In the genomic region with DNA sequence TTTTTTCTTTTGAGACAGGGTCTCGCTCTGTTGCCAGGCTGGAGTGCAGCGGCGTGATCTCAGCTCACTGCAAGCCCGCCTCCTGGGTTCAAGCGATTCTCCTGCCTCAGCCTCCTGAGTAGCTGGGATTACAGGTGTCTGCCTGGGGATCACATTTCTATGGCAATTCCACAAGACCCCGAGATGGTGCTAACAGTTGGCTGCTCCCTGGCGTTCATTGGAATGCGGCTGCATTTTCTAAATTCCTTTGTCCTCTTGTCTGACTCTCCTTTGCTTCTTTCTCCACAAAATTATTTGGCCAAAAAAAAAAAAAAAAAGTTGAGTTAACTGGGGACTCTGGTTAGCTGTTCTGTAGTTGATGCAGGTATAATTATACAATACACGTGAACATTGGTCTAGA, we compare ENCODE assay signal across 21 cellular contexts.
DNase-seq lines count a peak whose midpoint lies in the region; ATAC-seq, FAIRE-seq and TF ChIP-seq lines count a peak whose summit lies in the region.
"Had no signal": no experiment of that assay in that cellular context is flagged by ENCODE, and none has a peak within 500 bp of the region (broad histone marks: within the 10 kb centered on the region; RNA-seq: fewer than 3 reads in every experiment).

No MANE protein-coding gene starts in this region.

- H3K9ac ChIP-seq in IMR-90 (ENCODE audit: low read depth, low read length): no peak overlapping the region
- H3K9ac ChIP-seq in H1 (replicated peaks in 1 of 4; ENCODE audit: extremely low read depth in 1 of 4, low read depth in 3 of 4, low read length in 3 of 4): no peak overlapping the region

- no peaks in the 10 kb centered on the region for H3K23me2 ChIP-seq in H1 (ENCODE audit: low read depth, low read length)

- DNase-seq in Caki2 (ENCODE audit: low read depth) (peak; percentile 16), IMR-90 (no peak), H1 (ENCODE audit: low read depth in 1 of 2, low spot score in 2 of 2) (peak in 1 of 2 experiments; percentile 54), nephron progenitor cell (peak; percentile 44), MCF 10A (ENCODE audit: unreplicated experiment) (no peak), hypothalamus (lab: John Stamatoyannopoulos, UW) (no peak)
- DNase-seq in activated CD4-positive, alpha-beta T cell treated with anti-CD3 and anti-CD28 coated beads for 4 hours: no peak
- no peak for DNase-seq in effector CD8-positive, alpha-beta T cell (lab: John Stamatoyannopoulos, UW)
- DNase-seq: activated B cell treated with CpG ODN at 0.5 μM for 24 hours; activated effector memory CD4-positive, alpha-beta T cell treated with Interleukin-2 at 50 U/mL for 16 hours; AML-193; amniotic stem cell; gastrocnemius medialis; NCI-H146; SHP77; sigmoid colon; T-helper 2 cell had no signal

- CTCF ChIA-PET in IMR-90 (lab: Yijun Ruan, JAX): interaction anchor here (0.9 kb wide), 1 partner anchor 12 kb away, joined by 3 read pairs; no protein-coding TSS in a partner anchor
- CTCF ChIA-PET in H1 (lab: Charles Lee; ENCODE audit: partially characterized antibody): interaction anchor here (0.6 to 1.5 kb wide), 9 partner anchors 8 to 1603 kb away, joined by 3 to 4 read pairs (median 3); no protein-coding TSS in a partner anchor
- CTCF ChIA-PET in MCF 10A (lab: Yijun Ruan, JAX): no interaction called here

- H3K56ac ChIP-seq in IMR-90 (ENCODE audit: extremely low read depth, insufficient read depth, low read length) (no peak overlapping the region), H1 (replicated peaks; ENCODE audit: insufficient read length, low read depth, low read length) (no peak overlapping the region)

- H3K9me3 ChIP-seq in IMR-90 (ENCODE audit: control insufficient read depth, insufficient read depth, low read length): no peaks in the 10 kb centered on the region
- H3K9me3 ChIP-seq in H1 (ENCODE audit: insufficient read depth in 2 of 2, low read depth in 1 of 2, low read length in 1 of 2): no peaks in the 10 kb centered on the region
- H3K9me3 ChIP-seq: gastrocnemius medialis, neutrophil, sigmoid colon had no signal

- H2BK20ac ChIP-seq in IMR-90 (ENCODE audit: low read depth, low read length) (no peak overlapping the region), H1 (ENCODE audit: low read length) (peak overlapping the region; percentile 98; the same call in 1 of the 2 replicates)

- WGBS in IMR-90 (ENCODE audit: extremely low coverage in 2 of 2, insufficient read length in 1 of 2), 2 experiments: no CpG with 5 or more reads among the region's 9 CpGs
- WGBS in H1 (ENCODE audit: extremely low coverage in 1 of 2, insufficient coverage in 1 of 2, insufficient read length in 1 of 2, insufficient replicate concordance in 2 of 2, low coverage in 1 of 2, low lambda C conversion rate in 2 of 2, missing lambda C conversion rate in 1 of 2), 2 experiments: 30% methylated on average over 9 of the region's 9 CpGs; no CpG with 5 or more reads in 1 of the 2 experiments

- no peak overlapping the region for H3K18ac ChIP-seq in IMR-90 (ENCODE audit: low read depth, low read length)
- H3K18ac ChIP-seq in H1 (ENCODE audit: extremely low read depth, low read length): peak overlapping the region; percentile 80; the same call in 1 of the 2 replicates

- H3K4me3 Mint-ChIP-seq in nephron progenitor cell: no peak overlapping the region
- H3K4me3 Mint-ChIP-seq in MCF 10A (ENCODE audit: unreplicated experiment): no peak overlapping the region
- H3K4me3 Mint-ChIP-seq: activated B cell treated with CpG ODN at 0.5 μM for 24 hours, memory B cell had no signal

- TF ChIP-seq POLR2A in IMR-90 (IDR thresholded peaks at IDR 0.05; ENCODE audit: low read depth, low read length) (no peak), H1 (IDR thresholded peaks at IDR 0.05; ENCODE audit: control extremely low read depth in 1 of 2, low read depth in 2 of 2, low read length in 2 of 2) (no peak)

- H3K27me3 ChIP-seq in IMR-90 (ENCODE audit: control insufficient read depth, insufficient read depth, low read length) (no peaks in the 10 kb centered on the region), H1 (replicated peaks in 1 of 4; ENCODE audit: control insufficient read depth in 3 of 4, extremely low read depth in 1 of 4, insufficient read depth in 3 of 4, low read length in 3 of 4) (no peaks in the 10 kb centered on the region)
- H3K27me3 ChIP-seq: gastrocnemius medialis, sigmoid colon had no signal

- no peak overlapping the region for H3K4me2 ChIP-seq in IMR-90 (ENCODE audit: low read depth, low read length)
- peak overlapping the region; percentile 14 to 45; a peak in 2 of 4 replicates for H3K4me2 ChIP-seq in H1 (ENCODE audit: insufficient read depth in 1 of 2, low read depth in 2 of 2, low read length in 2 of 2)

- no peak overlapping the region for H3K27ac ChIP-seq in IMR-90 (ENCODE audit: insufficient read depth, low read length)
- no peak overlapping the region for H3K27ac ChIP-seq in H1 (ENCODE audit: low read depth, low read length)
- H3K27ac ChIP-seq: gastrocnemius medialis, HL-60, neutrophil, sigmoid colon had no signal

- H3K79me1 ChIP-seq in IMR-90 (ENCODE audit: low read depth in 1 of 2, low read length in 2 of 2) (no peaks in the 10 kb centered on the region), H1 (ENCODE audit: low read depth, low read length) (no peaks in the 10 kb centered on the region)

- POLR2A ChIA-PET in IMR-90 (lab: Charles Lee; ENCODE audit: unreplicated experiment): no interaction called here
- POLR2A ChIA-PET in H1 (lab: Charles Lee; ENCODE audit: partially characterized antibody): interaction anchor here (0.6 to 1.1 kb wide), 4 partner anchors 8 to 172 kb away, joined by 3 to 4 read pairs (median 4); no protein-coding TSS in a partner anchor
- POLR2A ChIA-PET in MCF 10A (lab: Yijun Ruan, JAX): interaction anchor here (0.6 to 1.2 kb wide), 3 partner anchors 26 to 78 kb away, joined by 3 to 5 read pairs (median 3); no protein-coding TSS in a partner anchor

- H3K14ac ChIP-seq in IMR-90 (replicated peaks; ENCODE audit: low read depth, low read length): no peak overlapping the region
- no peak overlapping the region for H3K14ac ChIP-seq in H1 (ENCODE audit: insufficient read length)

- no TSS peak for BruUV-seq in IMR-90 (replicated peaks; lab: Mats Ljungman, UMichigan)
- BruUV-seq in MCF 10A (replicated peaks; lab: Mats Ljungman, UMichigan): no TSS peak

- H3K36me3 ChIP-seq in IMR-90 (ENCODE audit: control insufficient read depth, insufficient read depth, low read length) (no peaks in the 10 kb centered on the region), H1 (ENCODE audit: control insufficient read depth in 2 of 4, insufficient read depth in 4 of 4, low read length in 3 of 4) (no peaks in the 10 kb centered on the region)
- H3K36me3 ChIP-seq: gastrocnemius medialis, neutrophil, sigmoid colon had no signal

- intact Hi-C loops in IMR-90 (cut with micrococcal nuclease) (loop anchor here (10.0 kb wide), 1 partner anchor 177 kb away; a partner anchor contains a TSS), MCF 10A (cut with micrococcal nuclease) (no loop called here)

- ATAC-seq in IMR-90 (ENCODE audit: low read depth): no peak
- ATAC-seq: gastrocnemius medialis had no signal

- H2BK12ac ChIP-seq in H1 (ENCODE audit: low read depth, low read length): peak overlapping the region; percentile 75; the same call in 1 of the 2 replicates

- TF ChIP-seq EP300 in H1 (IDR thresholded peaks at IDR 0.05; ENCODE audit: borderline replicate concordance in 1 of 2, low read depth in 2 of 2, low read length in 2 of 2): 0 out of 3 replicates have a peak, but pooled peaks of 1 of the 2 experiments have one; percentile 36

- TF ChIP-seq CTCF in IMR-90 (conservative IDR thresholded peaks at IDR 0.05; ENCODE audit: low read depth, low read length) (no peak), H1 (IDR thresholded peaks at IDR 0.05; ENCODE audit: control extremely low read depth in 1 of 3, insufficient read depth in 1 of 3, low read depth in 1 of 3, low read length in 3 of 3) (no peak), nephron progenitor cell (IDR thresholded peaks at IDR 0.05) (no peak), MCF 10A (IDR thresholded peaks at IDR 0.05; ENCODE audit: unreplicated experiment) (no peak)

- H3K9me1 ChIP-seq in IMR-90 (ENCODE audit: insufficient read depth, low read length): peaks cover 22% of the 10 kb centered on the region

- H4K91ac ChIP-seq in IMR-90 (ENCODE audit: insufficient read depth, low read depth, low read length) (no peak overlapping the region), H1 (replicated peaks; ENCODE audit: insufficient read length, low read length) (no peak overlapping the region)

- no peak overlapping the region for H2AK9ac ChIP-seq in IMR-90 (replicated peaks; ENCODE audit: low read depth, low read length, poor library complexity)

- no peaks in the 10 kb centered on the region for H3K79me2 ChIP-seq in H1 (ENCODE audit: control insufficient read depth in 1 of 2, insufficient read depth in 2 of 2, low read length in 2 of 2)

- TF ChIP-seq RAD21 in IMR-90 (IDR thresholded peaks at IDR 0.05; ENCODE audit: low read length) (no peak), H1 (IDR thresholded peaks at IDR 0.05 in 1 of 2, conservative IDR thresholded peaks at IDR 0.05 in 1 of 2; ENCODE audit: low read depth in 2 of 2, low read length in 2 of 2) (peak; percentile 4 to 14; a peak in 1 of 4 replicates)

- in situ Hi-C loops in Caki2 (cut with HindIII; ENCODE audit: low pct_unique_long_range_greater_than_20kb, low sequenced_read_pairs) (no loop called here), IMR-90 (cut with MboI; ENCODE audit: low sequenced_read_pairs) (no loop called here)

- H2AK5ac ChIP-seq in IMR-90 (ENCODE audit: low read depth, low read length) (no peak overlapping the region; the same call in 1 of the 2 replicates), H1 (ENCODE audit: low read depth, low read length) (no peak overlapping the region)

- H3K36me3 Mint-ChIP-seq in nephron progenitor cell (ENCODE audit: low read depth): no peaks in the 10 kb centered on the region
- no peaks in the 10 kb centered on the region for H3K36me3 Mint-ChIP-seq in MCF 10A (ENCODE audit: insufficient read depth, unreplicated experiment)

- H3K4ac ChIP-seq in IMR-90 (ENCODE audit: low read depth, low read length): no peak overlapping the region
- no peak overlapping the region for H3K4ac ChIP-seq in H1 (replicated peaks; ENCODE audit: insufficient read length, low read depth, low read length)

- H3K27ac Mint-ChIP-seq in nephron progenitor cell (no peak overlapping the region), MCF 10A (ENCODE audit: low read depth, unreplicated experiment) (no peak overlapping the region)
- H3K27ac Mint-ChIP-seq: activated B cell treated with CpG ODN at 0.5 μM for 24 hours, memory B cell had no signal

- peaks cover 22% of the 10 kb centered on the region for H3K4me1 ChIP-seq in IMR-90 (ENCODE audit: control insufficient read depth, insufficient read depth, low read length)
- peaks cover 11 to 26% (median 25%) of the 10 kb centered on the region in 4 experiments for H3K4me1 ChIP-seq in H1 (replicated peaks in 1 of 4; ENCODE audit: control insufficient read depth in 3 of 4, insufficient read depth in 4 of 4, low read length in 3 of 4)

- H4K5ac ChIP-seq in IMR-90 (ENCODE audit: low read depth, low read length) (no peak overlapping the region), H1 (ENCODE audit: insufficient read length, low read depth, low read length) (no peak overlapping the region)

- H4K8ac ChIP-seq in IMR-90 (ENCODE audit: low read depth in 2 of 2, low read length in 2 of 2) (no peak overlapping the region), H1 (ENCODE audit: extremely low read depth, insufficient read depth, low read length) (no peak overlapping the region; the same call in 1 of the 2 replicates)

- FAIRE-seq in H1 (lab: Jason Lieb, UNC): peak; percentile 24
- FAIRE-seq: colon had no signal

- H2BK5ac ChIP-seq in IMR-90 (ENCODE audit: low read depth, low read length, poor library complexity, severe bottlenecking) (no peak overlapping the region), H1 (ENCODE audit: low read depth, low read length) (peak overlapping the region; percentile 76; the same call in 1 of the 2 replicates)

- H4K20me1 ChIP-seq in IMR-90 (ENCODE audit: insufficient read depth, low read length) (no peaks in the 10 kb centered on the region), H1 (replicated peaks in 1 of 2; ENCODE audit: control insufficient read depth in 1 of 2, insufficient read depth in 2 of 2, low read length in 2 of 2) (no peaks in the 10 kb centered on the region)

- H2BK15ac ChIP-seq in IMR-90 (ENCODE audit: low read depth, low read length) (no peak overlapping the region), H1 (ENCODE audit: low read length) (no peak overlapping the region)

- H3K4me3 ChIP-seq in IMR-90 (ENCODE audit: insufficient read depth, low read depth, low read length) (no peak overlapping the region), H1 (ENCODE audit: extremely low read depth in 1 of 4, insufficient read depth in 2 of 4, low read depth in 3 of 4, low read length in 4 of 4) (no peak overlapping the region; a peak in 1 of 8 replicates)
- H3K4me3 ChIP-seq: gastrocnemius medialis, sigmoid colon had no signal

- H3K27me3 Mint-ChIP-seq in nephron progenitor cell (ENCODE audit: low read depth, poor library complexity) (peaks cover 4% of the 10 kb centered on the region), MCF 10A (ENCODE audit: insufficient read depth, unreplicated experiment) (no peaks in the 10 kb centered on the region)

- H3K23ac ChIP-seq in IMR-90 (ENCODE audit: low read depth, low read length) (no peak overlapping the region), H1 (ENCODE audit: insufficient read length) (no peak overlapping the region)

- dilution Hi-C loops in IMR-90 (cut with HindIII; ENCODE audit: low sequenced_read_pairs, unreplicated experiment): no loop called here

- H2AFZ ChIP-seq in IMR-90 (replicated peaks; ENCODE audit: low read length, poor library complexity) (no peak overlapping the region), H1 (ENCODE audit: low read length) (no peak overlapping the region)

- H3K9me3 Mint-ChIP-seq in nephron progenitor cell (no peaks in the 10 kb centered on the region), MCF 10A (ENCODE audit: unreplicated experiment) (no peaks in the 10 kb centered on the region)
- H3K9me3 Mint-ChIP-seq: memory B cell had no signal

- peaks cover 70% of the 10 kb centered on the region for H3K4me1 Mint-ChIP-seq in nephron progenitor cell
- peaks cover 31% of the 10 kb centered on the region for H3K4me1 Mint-ChIP-seq in MCF 10A (ENCODE audit: insufficient read depth, unreplicated experiment)
- H3K4me1 Mint-ChIP-seq: memory B cell had no signal

- H2BK120ac ChIP-seq in IMR-90 (ENCODE audit: low read depth, low read length) (peak overlapping the region; percentile 21; the same call in 1 of the 2 replicates), H1 (replicated peaks; ENCODE audit: low read depth, low read length) (peak overlapping the region; percentile 81)

Comparison
In these comparisons a context has a peak if more than half of its experiments do, and no peak if none do; other contexts are left out.
1. DNase-seq: peak in Caki2 (single experiment) and nephron progenitor cell (single experiment); none in IMR-90 (single experiment), activated CD4-positive, alpha-beta T cell treated with anti-CD3 and anti-CD28 coated beads for 4 hours (0 of 2), MCF 10A (single experiment), effector CD8-positive, alpha-beta T cell (single experiment) and hypothalamus (0 of 51).